In the genomic region with DNA sequence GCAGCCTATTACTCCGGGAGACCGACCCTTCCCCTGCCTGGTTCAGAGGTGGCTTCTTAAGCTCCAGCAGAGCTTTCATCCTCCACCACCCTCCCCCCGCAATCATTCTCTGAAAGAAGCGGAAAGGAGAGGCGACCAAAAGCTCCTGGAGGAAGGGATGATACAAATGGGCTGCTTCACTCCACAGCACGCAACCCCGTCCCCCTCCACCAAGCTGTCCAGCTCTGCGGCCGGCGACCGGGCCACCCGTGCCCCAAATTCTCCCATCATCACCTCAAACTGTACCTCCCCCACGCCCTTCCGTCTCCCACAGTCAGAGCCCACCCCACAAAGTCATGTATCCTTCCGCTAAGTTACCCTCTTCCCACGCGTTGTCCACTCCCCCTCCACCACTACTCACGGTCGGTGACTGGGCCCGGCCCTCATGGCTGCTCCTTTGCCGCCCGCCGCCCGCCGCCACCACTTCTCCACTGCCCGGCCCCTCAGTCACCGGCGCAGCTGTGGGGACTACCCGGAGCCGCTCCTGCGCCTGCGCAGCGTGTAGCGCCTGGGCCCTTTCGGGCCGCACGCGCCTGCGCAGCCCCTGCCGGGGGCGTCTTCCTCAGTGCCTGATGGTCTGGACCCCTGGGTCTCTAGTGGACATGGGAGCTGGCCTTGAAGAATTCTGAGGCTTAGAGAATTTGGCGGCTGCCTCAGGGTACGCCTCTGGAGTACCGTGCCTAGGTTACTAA, we compare ENCODE assay signal across 8 cellular contexts. TPM values are rescaled to one million over a fixed set of nuclear protein-coding genes. Genes with fewer than 3 reads are reported as not detected.
DNase-seq lines count a peak whose midpoint lies in the region; ATAC-seq, FAIRE-seq and TF ChIP-seq lines count a peak whose summit lies in the region.

Gene FAM222B (minus strand): TSS at position 509 of the 731 bp plus-strand sequence. CDS start 76,123 bp downstream, outside the sequence.

- H3K4me3 ChIP-seq in A549 (peak within 1 kb of the TSS; percentile 82), keratinocyte (ENCODE audit: control insufficient read depth in 2 of 3, extremely low read depth in 1 of 3, insufficient read depth in 2 of 3, low read depth in 1 of 3, low read length in 3 of 3) (peak within 1 kb of the TSS; percentile 68 to 99 (median 69))

- no peaks in the 10 kb centered on the region for H3K9me3 ChIP-seq in A549
- no peaks in the 10 kb centered on the region for H3K9me3 ChIP-seq in keratinocyte (ENCODE audit: control insufficient read depth, low read depth, low read length)

- TF ChIP-seq POLR2A in A549 (IDR thresholded peaks at IDR 0.05; ENCODE audit: low read length), result peak; percentile 79

- H3K4me2 ChIP-seq in A549 (peak within 1 kb of the TSS; percentile 85), keratinocyte (ENCODE audit: control insufficient read depth, extremely low read depth, insufficient read depth, low read depth, low read length) (peak within 1 kb of the TSS; percentile 95)

- FAIRE-seq in A549 (lab: Jason Lieb, UNC), result no peak
- FAIRE-seq in keratinocyte (lab: Jason Lieb, UNC), result peak; percentile 9

- H4K20me1 ChIP-seq in keratinocyte (ENCODE audit: control insufficient read depth, extremely low read depth, insufficient read depth, low read length), result no peaks in the 10 kb centered on the region

- peaks cover 49% of the 10 kb centered on the region for H3K79me2 ChIP-seq in keratinocyte (ENCODE audit: control insufficient read depth, insufficient read depth, low read length)

- H3K4me1 ChIP-seq in A549 (peaks cover 11% of the 10 kb centered on the region; the same call in 1 of the 3 replicates), keratinocyte (ENCODE audit: control insufficient read depth, extremely low read depth, insufficient read depth, low read length) (peaks cover 13% of the 10 kb centered on the region)

- H3K27ac ChIP-seq in A549, result peak within 1 kb of the TSS; percentile 82 to 92
- H3K27ac ChIP-seq in keratinocyte (ENCODE audit: control insufficient read depth, insufficient read depth, low read length), result peak within 1 kb of the TSS; percentile 50

- WGBS in A549 (ENCODE audit: missing lambda C conversion rate), result under 1% methylated on average over 36 of the region's 44 CpGs

- CTCF ChIA-PET in A549 (lab: Yijun Ruan, JAX), result interaction anchor here (0.7 to 7.1 kb wide), 15 partner anchors 9 to 338 kb away, joined by 3 to 58 read pairs (median 5); partner anchors contain the start of genes DHRS13, MYO18A and TLCD1

- H3K9me1 ChIP-seq in keratinocyte (ENCODE audit: control insufficient read depth, extremely low read depth, insufficient read depth, low read length), result no peaks in the 10 kb centered on the region

- peak within 1 kb of the TSS; percentile 76 for H3K9ac ChIP-seq in keratinocyte (ENCODE audit: control insufficient read depth, extremely low read depth, insufficient read depth, low read length)

- no peaks in the 10 kb centered on the region for H3K36me3 ChIP-seq in keratinocyte (ENCODE audit: control insufficient read depth in 2 of 2, extremely low read depth in 1 of 2, insufficient read depth in 2 of 2, low read length in 2 of 2)

- ATAC-seq in A549, result peak; percentile 99 to 100
- ATAC-seq in GM18868 (IDR thresholded peaks at IDR 0.05; ENCODE audit: unreplicated experiment), result peak; percentile 72
- ATAC-seq in HG03139 (IDR thresholded peaks at IDR 0.05; ENCODE audit: unreplicated experiment), result peak; percentile 88

- no peaks in the 10 kb centered on the region for H3K27me3 ChIP-seq in keratinocyte (ENCODE audit: control insufficient read depth, extremely low read depth, insufficient read depth, low read length)

- DNase-seq in A549 (ENCODE audit: low read depth in 1 of 2, low spot score in 1 of 2), result peak; percentile 87 to 100
- peak; percentile 62 to 91 for DNase-seq in NCI-H446 (lab: John Stamatoyannopoulos, UW)
- peak; percentile 88 for DNase-seq in activated CD4-positive, CD25-positive, alpha-beta regulatory T cell treated with anti-CD3 and anti-CD28 coated beads, Interleukin-2, amount 50 U/mL, for 72 hours
- DNase-seq in cerebellar cortex (ENCODE audit: low spot score), result peak; percentile 85
- DNase-seq in keratinocyte (ENCODE audit: low read depth, low spot score), result no peak
- peak; percentile 69 to 83 (median 78) for DNase-seq in stimulated activated CD4-positive, alpha-beta T cell treated with anti-CD3 and anti-CD28 coated beads, Interleukin-12 subunit alpha, Interleukin-12 subunit beta, amount 100 ng/mL, for 48 hours (ENCODE audit: low read depth in 2 of 3, low spot score in 1 of 3)

- peak within 1 kb of the TSS; percentile 80 for H2AFZ ChIP-seq in keratinocyte (ENCODE audit: control insufficient read depth, low read length)

- TF ChIP-seq RAD21 in A549 (conservative IDR thresholded peaks at IDR 0.05 in 1 of 2, IDR thresholded peaks at IDR 0.05 in 1 of 2), result no peak; a peak in 1 of 5 replicates

- dilution Hi-C loops in keratinocyte (cut with MboI; ENCODE audit: extremely low pct_ligation_motif_present, low sequenced_read_pairs), result no loop called here

- POLR2A ChIA-PET in A549 (lab: Yijun Ruan, JAX), result interaction anchor here (0.6 to 1.6 kb wide), 10 partner anchors 10 to 771 kb away, joined by 3 to 7 read pairs (median 6); partner anchors contain the start of gene RPL23A

- TF ChIP-seq EP300 in A549 (IDR thresholded peaks at IDR 0.05), result no peak

- no peak for TF ChIP-seq CTCF in A549 (IDR thresholded peaks at IDR 0.05)
- TF ChIP-seq CTCF in keratinocyte (optimal IDR thresholded peaks at IDR 0.05 in 1 of 3, IDR thresholded peaks at IDR 0.05 in 1 of 3, conservative IDR thresholded peaks at IDR 0.05 in 1 of 3; ENCODE audit: extremely low read depth in 1 of 3, insufficient read depth in 2 of 3, low read length in 3 of 3), result no peak

TF ChIP-seq in A549, 52 proteins besides CTCF, POLR2A, EP300 and RAD21 (continues in another document):
- no peak for TF ChIP-seq FOSL2 (IDR thresholded peaks at IDR 0.05)
- no peak for TF ChIP-seq FOSL2 (CRISPR knock-in tag; IDR thresholded peaks at IDR 0.05)
- no peak for TF ChIP-seq ZNF302 (CRISPR knock-in tag; IDR thresholded peaks at IDR 0.05)
- TF ChIP-seq JUN (IDR thresholded peaks at IDR 0.05), result peak in 1 of 2 experiments; percentile 77; a peak in 2 of 5 replicates
- peak; percentile 67; the same call in 1 of the 2 replicates for TF ChIP-seq MAX (IDR thresholded peaks at IDR 0.05)
- no peak for TF ChIP-seq EHMT2 (IDR thresholded peaks at IDR 0.05; ENCODE audit: low read depth)
- no peak for TF ChIP-seq RCOR1 (IDR thresholded peaks at IDR 0.05; ENCODE audit: low read depth, low read length)
- no peak for TF ChIP-seq ZFP36 (IDR thresholded peaks at IDR 0.05; ENCODE audit: borderline replicate concordance, partially characterized antibody)
- TF ChIP-seq, protein P1, sequence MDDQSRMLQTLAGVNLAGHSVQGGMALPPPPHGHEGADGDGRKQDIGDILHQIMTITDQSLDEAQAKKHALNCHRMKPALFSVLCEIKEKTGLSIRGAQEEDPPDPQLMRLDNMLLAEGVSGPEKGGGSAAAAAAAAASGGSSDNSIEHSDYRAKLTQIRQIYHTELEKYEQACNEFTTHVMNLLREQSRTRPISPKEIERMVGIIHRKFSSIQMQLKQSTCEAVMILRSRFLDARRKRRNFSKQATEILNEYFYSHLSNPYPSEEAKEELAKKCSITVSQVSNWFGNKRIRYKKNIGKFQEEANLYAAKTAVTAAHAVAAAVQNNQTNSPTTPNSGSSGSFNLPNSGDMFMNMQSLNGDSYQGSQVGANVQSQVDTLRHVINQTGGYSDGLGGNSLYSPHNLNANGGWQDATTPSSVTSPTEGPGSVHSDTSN (IDR thresholded peaks at IDR 0.05), result peak; percentile 20; the same call in 1 of the 2 replicates
- TF ChIP-seq TP53 (CRISPR knock-in tag; IDR thresholded peaks at IDR 0.05), result 0 out of 2 replicates have a peak, but pooled peaks have one; percentile 47
- TF ChIP-seq HOXB5 (CRISPR knock-in tag; IDR thresholded peaks at IDR 0.05), result no peak
- no peak for TF ChIP-seq HOXA7 (CRISPR knock-in tag; IDR thresholded peaks at IDR 0.05)
- peak; percentile 75 for TF ChIP-seq PHF8 (IDR thresholded peaks at IDR 0.05; ENCODE audit: borderline replicate concordance, low read depth)
- TF ChIP-seq KDM5A (IDR thresholded peaks at IDR 0.05), result 0 out of 2 replicates have a peak, but pooled peaks have one; percentile 26
- TF ChIP-seq BCL3 (IDR thresholded peaks at IDR 0.05), result peak; percentile 49; the same call in 1 of the 3 replicates
- TF ChIP-seq CBX8 (IDR thresholded peaks at IDR 0.05), result no peak

RNA-seq across cellular contexts. Expression of gene FAM222B, which starts in this region (rescaled TPM):
- polyA plus RNA-seq in A549 (2011; rRNA removed) (10.7 and 15.3 TPM in 2 replicates), A549 (2017; fragmentation: RNase III; extraction: RNeasy Plus Mini Kit Qiagen cat#74134 plus additional on column Dnase treatment) (14.3 to 15.6 TPM (median 14.7 TPM) in 3 replicates), keratinocyte (5.1 to 25.3 TPM (median 6.5 TPM) in 3 replicates)
- polyA plus RNA-seq in A549 (2012; cell fraction: cytosol; rRNA removed), result 15.6 and 18.7 TPM in 2 replicates
- polyA plus RNA-seq in A549 (2012; cell fraction: nucleus; rRNA removed), result 24.5 and 29.5 TPM in 2 replicates
- polyA minus RNA-seq in A549 (2011; rRNA and poly(A)+ RNA removed), result 16.4 and 24.5 TPM in 2 replicates
- polyA plus RNA-seq in keratinocyte (2011; ENCODE audit: low read depth), result 15.5 TPM
- 19.1 and 22.7 TPM in 2 replicates for polyA plus RNA-seq in keratinocyte (2011; cell fraction: cytosol; rRNA removed)
- polyA plus RNA-seq in keratinocyte (2011; cell fraction: nucleus; rRNA removed), result 31.0 and 31.6 TPM in 2 replicates
- 16.7 and 23.0 TPM in 2 replicates for polyA plus RNA-seq in keratinocyte (2012; ENCODE audit: low replicate concordance)
- 22.8 to 66.0 TPM (median 28.3 TPM) in 3 replicates for polyA minus RNA-seq in keratinocyte
- polyA minus RNA-seq in keratinocyte (2011; cell fraction: cytosol; rRNA and poly(A)+ RNA removed), result 24.0 TPM
- polyA minus RNA-seq in keratinocyte (2011; cell fraction: nucleus; rRNA and poly(A)+ RNA removed), result 20.3 and 28.2 TPM in 2 replicates
